ENCODE assay signal across 8 cellular contexts in genomic region chr1:151165738-151166505, GRCh38. TPM values are rescaled to one million over a fixed set of nuclear protein-coding genes. Genes with fewer than 3 reads are reported as not detected.
A peak's percentile ranks its signal among the peaks of the same experiment; 100 is the strongest.
DNase-seq lines count a peak whose midpoint lies in the region; ATAC-seq and TF ChIP-seq lines count a peak whose summit lies in the region.

A gene with protein sequence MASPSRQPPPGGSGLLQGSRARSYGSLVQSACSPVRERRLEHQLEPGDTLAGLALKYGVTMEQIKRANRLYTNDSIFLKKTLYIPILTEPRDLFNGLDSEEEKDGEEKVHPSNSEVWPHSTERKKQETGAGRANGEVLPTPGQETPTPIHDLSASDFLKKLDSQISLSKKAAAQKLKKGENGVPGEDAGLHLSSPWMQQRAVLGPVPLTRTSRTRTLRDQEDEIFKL (minus strand): TSS chr1:151165902. CDS start chr1:151165258, 644 bp downstream.
A gene with protein sequence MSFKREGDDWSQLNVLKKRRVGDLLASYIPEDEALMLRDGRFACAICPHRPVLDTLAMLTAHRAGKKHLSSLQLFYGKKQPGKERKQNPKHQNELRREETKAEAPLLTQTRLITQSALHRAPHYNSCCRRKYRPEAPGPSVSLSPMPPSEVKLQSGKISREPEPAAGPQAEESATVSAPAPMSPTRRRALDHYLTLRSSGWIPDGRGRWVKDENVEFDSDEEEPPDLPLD (plus strand): TSS chr1:151166144. CDS start chr1:151166153, 9 bp downstream.

- peaks cover 22% of the 10 kb centered on the region for H3K79me2 ChIP-seq in SU-DHL-6 (ENCODE audit: insufficient read depth, low read length)

- ATAC-seq in HG02759 (IDR thresholded peaks at IDR 0.05; ENCODE audit: unreplicated experiment) (peak; percentile 90), Right ventricle myocardium superior (ENCODE audit: poor library complexity) (peak; percentile 95)
- peak; percentile 92 for ATAC-seq in activated naive CD8-positive, alpha-beta T cell treated with anti-CD3 and anti-CD28 coated beads, Interleukin-2, amount 50 U/mL, for 24 hours

- peak within 1 kb of the TSS; percentile 100 for H3K4me3 Mint-ChIP-seq in activated naive CD8-positive, alpha-beta T cell treated with anti-CD3 and anti-CD28 coated beads, Interleukin-2, amount 50 U/mL, for 24 hours

- peaks cover 54% of the 10 kb centered on the region for H3K36me3 Mint-ChIP-seq in activated naive CD8-positive, alpha-beta T cell treated with anti-CD3 and anti-CD28 coated beads, Interleukin-2, amount 50 U/mL, for 24 hours (ENCODE audit: low read depth)

- no peaks in the 10 kb centered on the region for H3K9me3 ChIP-seq in SU-DHL-6 (ENCODE audit: insufficient read depth, low read length)
- no peaks in the 10 kb centered on the region for H3K9me3 ChIP-seq in ovary
- no peaks in the 10 kb centered on the region for H3K9me3 ChIP-seq in thymus (ENCODE audit: control insufficient read depth)

- H3K36me3 ChIP-seq in SU-DHL-6 (ENCODE audit: low read length) (no peaks in the 10 kb centered on the region), ovary (no peaks in the 10 kb centered on the region), thymus (ENCODE audit: control insufficient read depth, insufficient read depth) (peaks cover 36% of the 10 kb centered on the region)

- peak; percentile 72 for TF ChIP-seq EP300 in ovary (IDR thresholded peaks at IDR 0.05)

- H3K4me2 ChIP-seq in SU-DHL-6 (ENCODE audit: low read depth, low read length, poor library complexity, severe bottlenecking) = peak within 1 kb of the TSS; percentile 79

- H3K27me3 Mint-ChIP-seq in activated naive CD8-positive, alpha-beta T cell treated with anti-CD3 and anti-CD28 coated beads, Interleukin-2, amount 50 U/mL, for 24 hours = peaks cover 3% of the 10 kb centered on the region

- 0 out of 2 replicates have a peak, but pooled peaks cover 5% of the 10 kb centered on the region for H3F3A ChIP-seq in SU-DHL-6 (ENCODE audit: insufficient read depth)

- H4K20me1 ChIP-seq in SU-DHL-6 (ENCODE audit: low read depth, low read length) = no peaks in the 10 kb centered on the region

- intact Hi-C loops in Right ventricle myocardium superior (cut with DNase I) (no loop called here), ovary (cut with DNase I) (no loop called here)

- H3K4me1 ChIP-seq in ovary (ENCODE audit: insufficient read depth) = peaks cover 7% of the 10 kb centered on the region
- peaks cover 14% of the 10 kb centered on the region for H3K4me1 ChIP-seq in thymus (ENCODE audit: control insufficient read depth, insufficient read depth, low read length)

- DNase-seq in GM12865 (ENCODE audit: low read depth) (peak; percentile 99), NCI-H1417 (lab: John Stamatoyannopoulos, UW) (peak; percentile 98 to 100 (median 99)), Right ventricle myocardium superior (peak; percentile 97), ovary (peak; percentile 95 to 97 (median 96))
- DNase-seq in activated naive CD8-positive, alpha-beta T cell treated with anti-CD3 and anti-CD28 coated beads, Interleukin-2, amount 50 U/mL, for 24 hours = peak; percentile 93

- no peak for TF ChIP-seq POLR2A in ovary (IDR thresholded peaks at IDR 0.05)

- H2AFZ ChIP-seq in SU-DHL-6 (ENCODE audit: low read depth, low read length, severe bottlenecking) = peak within 1 kb of the TSS; percentile 60

- peaks cover 4% of the 10 kb centered on the region for H3K9me3 Mint-ChIP-seq in activated naive CD8-positive, alpha-beta T cell treated with anti-CD3 and anti-CD28 coated beads, Interleukin-2, amount 50 U/mL, for 24 hours

- H3K27me3 ChIP-seq in SU-DHL-6 (ENCODE audit: low read length) = no peaks in the 10 kb centered on the region
- H3K27me3 ChIP-seq in ovary = no peaks in the 10 kb centered on the region
- no peaks in the 10 kb centered on the region for H3K27me3 ChIP-seq in thymus (ENCODE audit: control insufficient read depth, insufficient read depth)

- TF ChIP-seq CTCF in GM12865 (IDR thresholded peaks at IDR 0.05; ENCODE audit: insufficient read depth, low read depth, low read length, missing control alignments) (no peak), SU-DHL-6 (IDR thresholded peaks at IDR 0.05; ENCODE audit: insufficient read depth, low read length, poor library complexity, severe bottlenecking) (no peak), ovary (IDR thresholded peaks at IDR 0.05) (peak in 1 of 3 donors; percentile 42)

- H3K4me1 Mint-ChIP-seq in activated naive CD8-positive, alpha-beta T cell treated with anti-CD3 and anti-CD28 coated beads, Interleukin-2, amount 50 U/mL, for 24 hours = peaks cover 55% of the 10 kb centered on the region

- WGBS in ovary, 3 donors = 0 to 1% (median 0%) methylated on average over 38 of the region's 38 CpGs
- under 1% methylated on average over 38 of the region's 38 CpGs for WGBS in thymus

- H3K4me3 ChIP-seq in GM12865 (ENCODE audit: low read depth, low read length) (peak within 1 kb of the TSS; percentile 98), SU-DHL-6 (ENCODE audit: insufficient read depth, low read length, poor library complexity, severe bottlenecking) (peak within 1 kb of the TSS; percentile 93), ovary (peak within 1 kb of the TSS; percentile 64), thymus (ENCODE audit: low read length) (peak within 1 kb of the TSS; percentile 64)

- no peaks in the 10 kb centered on the region for H3K9me2 ChIP-seq in SU-DHL-6 (replicated peaks; ENCODE audit: insufficient read depth, low read length)

- H3K27ac Mint-ChIP-seq in activated naive CD8-positive, alpha-beta T cell treated with anti-CD3 and anti-CD28 coated beads, Interleukin-2, amount 50 U/mL, for 24 hours = peak within 1 kb of the TSS; percentile 100

- H3K27ac ChIP-seq in SU-DHL-6 (ENCODE audit: low read depth, low read length) (peak within 1 kb of the TSS; percentile 45), ovary (peak within 1 kb of the TSS; percentile 83 to 87), thymus (ENCODE audit: low read depth) (peak within 1 kb of the TSS; percentile 85)

- H3K9ac ChIP-seq in SU-DHL-6 (ENCODE audit: low read length) = peak within 1 kb of the TSS; percentile 77

RNA-seq across cellular contexts. Expression of the first gene that starts in this region (rescaled TPM):
- total RNA-seq in Right ventricle myocardium superior (10.7 TPM), ovary (10 to 100 TPM; 12.6 to 20.3 (median 14.3) TPM)
- polyA plus RNA-seq in ovary (10 to 100 TPM; 14.3 to 15.5 TPM), thymus (7.7 TPM)

RNA-seq across cellular contexts. Expression of the second gene that starts in this region (rescaled TPM):
- total RNA-seq in Right ventricle myocardium superior = 17.5 TPM
- 10 to 100 TPM; 18.6 to 32.7 (median 22.7) TPM for total RNA-seq in ovary
- 10 to 100 TPM; 33.0 to 38.9 TPM for polyA plus RNA-seq in ovary
- polyA plus RNA-seq in thymus = 75.2 TPM

Comparison
In these comparisons a context has a peak if more than half of its experiments do, and no peak if none do; other contexts are left out.
1. Peak in every context shown above with its lines: DNase-seq, ATAC-seq, H3K4me3 ChIP-seq and H3K27ac ChIP-seq.